8 cellular contexts compared by ENCODE assay signal in the genomic region with DNA sequence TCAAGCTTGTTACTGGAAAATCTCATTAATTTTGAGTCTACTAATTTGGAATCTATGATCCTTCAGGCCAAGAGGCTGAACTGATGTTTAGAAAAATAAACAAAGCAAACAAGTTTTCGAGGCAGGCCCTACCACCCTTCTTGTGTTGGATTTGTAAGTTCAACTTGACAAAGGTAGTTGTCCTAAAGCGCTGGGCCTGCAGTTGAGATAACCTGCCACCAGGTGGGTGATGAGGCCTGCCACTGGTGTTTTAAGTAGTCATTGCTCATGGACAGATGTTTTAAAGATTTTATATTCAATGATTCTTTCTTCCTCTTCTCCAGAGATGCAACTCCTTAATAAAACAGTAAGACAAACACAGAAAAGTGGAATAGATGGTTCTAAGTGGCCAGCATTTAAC. TPM values are rescaled to one million over a fixed set of nuclear protein-coding genes. Genes with fewer than 3 reads are reported as not detected.
DNase-seq lines count a peak whose midpoint lies in the region; ATAC-seq and TF ChIP-seq lines count a peak whose summit lies in the region.

No MANE protein-coding gene starts in this region.

- DNase-seq in AG08396 (ENCODE audit: low spot score) (peak; percentile 29), posterior vena cava (ENCODE audit: low spot score) (peak; percentile 73), epidermal melanocyte (ENCODE audit: insufficient read length, low spot score) (no peak), NCI-H446 treated with DMSO at 0.1 percent for 48 hours (lab: John Stamatoyannopoulos, UW) (no peak)
- DNase-seq in effector memory CD4-positive, alpha-beta T cell, result peak in 2 of 3 donors; percentile 16 to 18

- CTCF ChIA-PET in HEK293 (lab: Yijun Ruan, JAX), result interaction anchor here (0.6 to 2.2 kb wide), 14 partner anchors 9 to 406 kb away, joined by 3 to 8 read pairs (median 4); no protein-coding TSS in a partner anchor

- peaks cover 4% of the 10 kb centered on the region; the same call in 1 of the 2 replicates for H3K4me1 ChIP-seq in HEK293 (ENCODE audit: control insufficient read depth, insufficient read depth, low read length)
- H3K4me1 ChIP-seq in effector memory CD4-positive, alpha-beta T cell (ENCODE audit: control insufficient read depth, insufficient read depth, low read length, poor library complexity, severe bottlenecking), result no peaks in the 10 kb centered on the region

- POLR2A ChIA-PET in HEK293 (lab: Yijun Ruan, JAX), result interaction anchor here (0.6 kb wide), 1 partner anchor 367 kb away, joined by 8 read pairs; no protein-coding TSS in a partner anchor

- no peaks in the 10 kb centered on the region for H3K9me3 ChIP-seq in HEK293 (ENCODE audit: control insufficient read depth, insufficient read depth, low read depth, low read length)
- no peaks in the 10 kb centered on the region for H3K9me3 ChIP-seq in effector memory CD4-positive, alpha-beta T cell (ENCODE audit: control insufficient read depth, low read length)

- H3K36me3 ChIP-seq in HEK293 (ENCODE audit: control insufficient read depth in 2 of 2, insufficient read depth in 1 of 2, low read length in 2 of 2), result no peaks in the 10 kb centered on the region
- H3K36me3 ChIP-seq in effector memory CD4-positive, alpha-beta T cell (ENCODE audit: control insufficient read depth, insufficient read depth, low read length), result no peaks in the 10 kb centered on the region

- no peaks in the 10 kb centered on the region for H3K27me3 ChIP-seq in effector memory CD4-positive, alpha-beta T cell (replicated peaks; ENCODE audit: control insufficient read depth, insufficient read depth, low read length, poor library complexity, severe bottlenecking)

- H3K4me3 ChIP-seq in HEK293 (ENCODE audit: low read depth, low read length) (no peak overlapping the region), WI38 (ENCODE audit: low read depth, low read length) (no peak overlapping the region)
- no peak overlapping the region for H3K4me3 ChIP-seq in effector memory CD4-positive, alpha-beta T cell (ENCODE audit: insufficient read depth, low read depth, low read length, poor library complexity, severe bottlenecking)

- ATAC-seq in GM18907 (IDR thresholded peaks at IDR 0.05; ENCODE audit: unreplicated experiment), result no peak

- no peak overlapping the region for H3K27ac ChIP-seq in HEK293 (ENCODE audit: extremely low read depth, low read depth, low read length)
- H3K27ac ChIP-seq in effector memory CD4-positive, alpha-beta T cell (ENCODE audit: insufficient read depth, low read length, poor library complexity, severe bottlenecking), result no peak overlapping the region

- TF ChIP-seq CTCF in HEK293 (tag by site-specific recombination; IDR thresholded peaks at IDR 0.05), result no peak
- TF ChIP-seq CTCF in WI38 (IDR thresholded peaks at IDR 0.05; ENCODE audit: low read depth, low read length), result peak; percentile 27; the same call in 1 of the 2 replicates

- intact Hi-C loops in posterior vena cava (cut with DNase I), result no loop called here

TF ChIP-seq in HEK293, 187 proteins besides CTCF, POLR2A, EP300 and RAD21:
- TF ChIP-seq SP2 (tag by site-specific recombination; IDR thresholded peaks at IDR 0.05) (no peak), ZNF654 (tag by site-specific recombination; IDR thresholded peaks at IDR 0.05; ENCODE audit: low read depth) (peak; percentile 27; the same call in 1 of the 2 replicates)

RNA-seq across cellular contexts. Expression of a gene that starts 19.4 kb away (rescaled TPM):
- total RNA-seq in posterior vena cava, result 10 to 100 TPM; 74.4 to 95.7 TPM

RNA-seq across cellular contexts. Expression of a gene that starts 24.8 kb away (rescaled TPM):
- total RNA-seq in posterior vena cava, result 10 to 100 TPM; 20.0 to 22.4 TPM

RNA-seq across cellular contexts. Expression of a gene that starts 38.8 kb away (rescaled TPM):
- total RNA-seq in posterior vena cava, result not detected

Comparison
In these comparisons a context has a peak if more than half of its experiments do, and no peak if none do; other contexts are left out.
1. DNase-seq: peak in AG08396 (single experiment), effector memory CD4-positive, alpha-beta T cell (2 of 3) and posterior vena cava (single experiment); none in epidermal melanocyte (single experiment) and NCI-H446 treated with DMSO at 0.1 percent for 48 hours (single experiment).